ENCODE assay signal across 10 cellular contexts in genomic region chr6:6725834-6726194, GRCh38.
A peak's percentile ranks its signal among the peaks of the same experiment; 100 is the strongest.
DNase-seq lines count a peak whose midpoint lies in the region; ATAC-seq, FAIRE-seq and TF ChIP-seq lines count a peak whose summit lies in the region.
"Had no signal": no experiment of that assay in that cellular context is flagged by ENCODE, and none has a peak within 500 bp of the region (broad histone marks: within the 10 kb centered on the region; RNA-seq: fewer than 3 reads in every experiment).

No MANE protein-coding gene starts in this region.

- FAIRE-seq in keratinocyte (lab: Jason Lieb, UNC) = no peak

- H4K20me1 ChIP-seq in HCT116 (ENCODE audit: insufficient read depth) = no peaks in the 10 kb centered on the region
- no peaks in the 10 kb centered on the region for H4K20me1 ChIP-seq in keratinocyte (ENCODE audit: control insufficient read depth, extremely low read depth, insufficient read depth, low read length)

- H3K9ac ChIP-seq in HCT116 (ENCODE audit: low read length) = no peak overlapping the region
- H3K9ac ChIP-seq in keratinocyte (ENCODE audit: control insufficient read depth, extremely low read depth, insufficient read depth, low read length) = no peak overlapping the region

- H3K36me3 Mint-ChIP-seq in stimulated activated memory B cell treated with anti-CD40 and anti-IgM and Interleukin-4, amounts not matched to agents 10 μg/mL and 1 μg/mL and 100 μg/mL, for 72 hours = no peaks in the 10 kb centered on the region
- no peaks in the 10 kb centered on the region for H3K36me3 Mint-ChIP-seq in osteocyte (ENCODE audit: unreplicated experiment)

- ATAC-seq in HCT116 (no peak), GM18907 (IDR thresholded peaks at IDR 0.05; ENCODE audit: unreplicated experiment) (no peak), HG02884 (IDR thresholded peaks at IDR 0.05; ENCODE audit: unreplicated experiment) (no peak)
- ATAC-seq in stimulated activated memory B cell treated with anti-CD40 and anti-IgM and Interleukin-4, amounts not matched to agents 10 μg/mL and 1 μg/mL and 100 μg/mL, for 72 hours = no peak

- TF ChIP-seq CTCF in HCT116 (IDR thresholded peaks at IDR 0.05 in 2 of 3, conservative IDR thresholded peaks at IDR 0.05 in 1 of 3; ENCODE audit: borderline replicate concordance in 1 of 3, insufficient read depth in 1 of 3, low read depth in 2 of 3, low read length in 2 of 3) (no peak), keratinocyte (optimal IDR thresholded peaks at IDR 0.05 in 1 of 3, IDR thresholded peaks at IDR 0.05 in 1 of 3, conservative IDR thresholded peaks at IDR 0.05 in 1 of 3; ENCODE audit: extremely low read depth in 1 of 3, insufficient read depth in 2 of 3, low read length in 3 of 3) (no peak), osteocyte (IDR thresholded peaks at IDR 0.05) (no peak)

- no peaks in the 10 kb centered on the region for H3K9me2 ChIP-seq in HCT116 (ENCODE audit: insufficient read depth)

- RAD21 ChIA-PET in HCT116 (lab: Charles Lee; ENCODE audit: low non-redundant PET in 1 of 2, low total read pairs in 2 of 2, uncharacterized antibody in 2 of 2, unreplicated experiment in 2 of 2) = no interaction called here

- CTCF ChIA-PET in HCT116 (lab: Charles Lee) = no interaction called here

- POLR2A ChIA-PET in HCT116 (lab: Charles Lee) = no interaction called here

- H3K4me1 ChIP-seq in HCT116 (ENCODE audit: control insufficient read depth in 1 of 2, insufficient read depth in 2 of 2, low read length in 2 of 2) = peaks cover 0 to 22% of the 10 kb centered on the region in 2 experiments; a peak in 2 of 4 replicates
- H3K4me1 ChIP-seq in keratinocyte (ENCODE audit: control insufficient read depth, extremely low read depth, insufficient read depth, low read length) = peaks cover 16% of the 10 kb centered on the region

- BruUV-seq in HCT116 (replicated peaks; lab: Mats Ljungman, UMichigan) = no TSS peak

- no peak overlapping the region for H3K27ac ChIP-seq in HCT116 (ENCODE audit: low read depth, low read length)
- H3K27ac ChIP-seq in keratinocyte (ENCODE audit: control insufficient read depth, insufficient read depth, low read length) = no peak overlapping the region

- DNase-seq in HCT116 (ENCODE audit: low read depth, low spot score) (no peak), SIG-M5 (lab: John Stamatoyannopoulos, UW) (peak; percentile 48), keratinocyte (ENCODE audit: low read depth, low spot score) (no peak), osteocyte (ENCODE audit: extremely low spot score, unreplicated experiment) (no peak)
- DNase-seq: DMS79 treated with DMSO at 0.1 percent for 48 hours, NCI-H69, retina had no signal

- H3K79me2 ChIP-seq in HCT116 (ENCODE audit: insufficient read depth, low read length) = no peaks in the 10 kb centered on the region
- H3K79me2 ChIP-seq in keratinocyte (ENCODE audit: control insufficient read depth, insufficient read depth, low read length) = no peaks in the 10 kb centered on the region

- no peak overlapping the region for H3K27ac Mint-ChIP-seq in stimulated activated memory B cell treated with anti-CD40 and anti-IgM and Interleukin-4, amounts not matched to agents 10 μg/mL and 1 μg/mL and 100 μg/mL, for 72 hours
- no peak overlapping the region for H3K27ac Mint-ChIP-seq in osteocyte (ENCODE audit: unreplicated experiment)

- H3K9me3 Mint-ChIP-seq in stimulated activated memory B cell treated with anti-CD40 and anti-IgM and Interleukin-4, amounts not matched to agents 10 μg/mL and 1 μg/mL and 100 μg/mL, for 72 hours = no peaks in the 10 kb centered on the region
- no peaks in the 10 kb centered on the region for H3K9me3 Mint-ChIP-seq in osteocyte (ENCODE audit: unreplicated experiment)

- peak; percentile 27; the same call in 1 of the 2 replicates for TF ChIP-seq RAD21 in HCT116 (IDR thresholded peaks at IDR 0.05; ENCODE audit: low read depth)

- H3K4me3 ChIP-seq in HCT116 (replicated peaks in 1 of 2; ENCODE audit: low read depth in 1 of 2, low read length in 2 of 2) (no peak overlapping the region), keratinocyte (ENCODE audit: control insufficient read depth in 2 of 3, extremely low read depth in 1 of 3, insufficient read depth in 2 of 3, low read depth in 1 of 3, low read length in 3 of 3) (no peak overlapping the region)

- no peaks in the 10 kb centered on the region for H3K27me3 ChIP-seq in HCT116 (ENCODE audit: insufficient read depth, low read length)
- no peaks in the 10 kb centered on the region for H3K27me3 ChIP-seq in keratinocyte (ENCODE audit: control insufficient read depth, extremely low read depth, insufficient read depth, low read length)

- no peaks in the 10 kb centered on the region for H3K9me1 ChIP-seq in keratinocyte (ENCODE audit: control insufficient read depth, extremely low read depth, insufficient read depth, low read length)

- H3K4me2 ChIP-seq in HCT116 (ENCODE audit: low read length) = no peak overlapping the region
- H3K4me2 ChIP-seq in keratinocyte (ENCODE audit: control insufficient read depth, extremely low read depth, insufficient read depth, low read depth, low read length) = peak overlapping the region; percentile 91

- intact Hi-C loops in HCT116 (cut with micrococcal nuclease) = loop anchor here (10.0 kb wide), 1 partner anchor 889 kb away; no protein-coding TSS in a partner anchor

- H3K4me3 Mint-ChIP-seq in stimulated activated memory B cell treated with anti-CD40 and anti-IgM and Interleukin-4, amounts not matched to agents 10 μg/mL and 1 μg/mL and 100 μg/mL, for 72 hours = peak overlapping the region; percentile 2
- H3K4me3 Mint-ChIP-seq in osteocyte (ENCODE audit: unreplicated experiment) = no peak overlapping the region

- peaks cover 19% of the 10 kb centered on the region for H3K27me3 Mint-ChIP-seq in stimulated activated memory B cell treated with anti-CD40 and anti-IgM and Interleukin-4, amounts not matched to agents 10 μg/mL and 1 μg/mL and 100 μg/mL, for 72 hours
- no peaks in the 10 kb centered on the region for H3K27me3 Mint-ChIP-seq in osteocyte (ENCODE audit: unreplicated experiment)

- dilution Hi-C loops in keratinocyte (cut with MboI; ENCODE audit: extremely low pct_ligation_motif_present, low sequenced_read_pairs) = no loop called here

- H3K4me1 Mint-ChIP-seq in stimulated activated memory B cell treated with anti-CD40 and anti-IgM and Interleukin-4, amounts not matched to agents 10 μg/mL and 1 μg/mL and 100 μg/mL, for 72 hours = peaks cover 17% of the 10 kb centered on the region
- peaks cover 32% of the 10 kb centered on the region for H3K4me1 Mint-ChIP-seq in osteocyte (ENCODE audit: unreplicated experiment)

- H2AFZ ChIP-seq in HCT116 (ENCODE audit: low read depth, low read length, poor library complexity, severe bottlenecking) (no peak overlapping the region), keratinocyte (ENCODE audit: control insufficient read depth, low read length) (no peak overlapping the region)

- no peaks in the 10 kb centered on the region for H3K36me3 ChIP-seq in HCT116 (ENCODE audit: control insufficient read depth in 1 of 2, insufficient read depth in 2 of 2, low read length in 2 of 2)
- H3K36me3 ChIP-seq in keratinocyte (ENCODE audit: control insufficient read depth in 2 of 2, extremely low read depth in 1 of 2, insufficient read depth in 2 of 2, low read length in 2 of 2) = no peaks in the 10 kb centered on the region

- no peaks in the 10 kb centered on the region for H3K9me3 ChIP-seq in HCT116 (ENCODE audit: control insufficient read depth in 1 of 2, insufficient read depth in 1 of 2, low read depth in 1 of 2, low read length in 2 of 2)
- no peaks in the 10 kb centered on the region for H3K9me3 ChIP-seq in keratinocyte (ENCODE audit: control insufficient read depth, low read depth, low read length)

- TF ChIP-seq POLR2A in HCT116 (IDR thresholded peaks at IDR 0.05; ENCODE audit: borderline replicate concordance, extremely low read depth, insufficient read depth, insufficient read length) = no peak

TF ChIP-seq in HCT116, 20 proteins besides CTCF, POLR2A, EP300 and RAD21:
- TF ChIP-seq TCF7L2 (IDR thresholded peaks at IDR 0.05; ENCODE audit: borderline replicate concordance, extremely low read depth, insufficient read depth, insufficient read length) (no peak), ZFX (IDR thresholded peaks at IDR 0.05) (no peak), ELF1 (IDR thresholded peaks at IDR 0.05; ENCODE audit: borderline replicate concordance, low read depth) (no peak), EZH2phosphoT487 (IDR thresholded peaks at IDR 0.05; ENCODE audit: borderline replicate concordance) (no peak), FOSL1 (IDR thresholded peaks at IDR 0.05; ENCODE audit: low read depth) (no peak), MAX (IDR thresholded peaks at IDR 0.05) (no peak), ATF3 (IDR thresholded peaks at IDR 0.05) (no peak), ZBTB33 (IDR thresholded peaks at IDR 0.05; ENCODE audit: extremely low read depth, insufficient replicate concordance, low read length) (no peak), EZH2 (IDR thresholded peaks at IDR 0.05) (no peak), CEBPB (IDR thresholded peaks at IDR 0.05; ENCODE audit: low read depth) (no peak), POLR2AphosphoS5 (IDR thresholded peaks at IDR 0.05; ENCODE audit: low read depth, low read length) (no peak)
